In genomic region chr6:6766230-6766905, GRCh38 we compare ENCODE assay signal across 19 cellular contexts.
"Had no signal": no experiment of that assay in that cellular context is flagged by ENCODE, and none has a peak within 500 bp of the region (broad histone marks: within the 10 kb centered on the region; RNA-seq: fewer than 3 reads in every experiment).

No MANE protein-coding gene starts in this region.

- H3K4me3 ChIP-seq: esophagus muscularis mucosa, lung had no signal

- ATAC-seq: activated T-cell treated with anti-CD3 and anti-CD28 coated beads, Interleukin-2, amount 50 U/mL, for 72 hours; stimulated activated naive CD8-positive, alpha-beta T cell treated with anti-CD3 and anti-CD28 coated beads, Interleukin-15, Interleukin-2, amounts not matched to agents 100 U/mL and 50 U/mL, for 24 hours had no signal

- H3K27ac ChIP-seq: esophagus muscularis mucosa, parathyroid adenoma had no signal

- H3K4me1 ChIP-seq: esophagus muscularis mucosa, parathyroid adenoma had no signal

- DNase-seq: activated CD4-positive, alpha-beta T cell treated with anti-CD3 and anti-CD28 coated beads, Interleukin-2, amount 10 ng/mL, durations not matched to agents 7 days and 5 days; activated CD4-positive, CD25-positive, alpha-beta regulatory T cell; activated CD8-positive, alpha-beta memory T cell treated with anti-CD3 and anti-CD28 coated beads, Interleukin-2, amount 50 U/mL, for 48 hours; activated gamma-delta T cell; activated naive CD8-positive, alpha-beta T cell treated with anti-CD3 and anti-CD28 coated beads for 36 hours; activated T-cell treated with anti-CD3 and anti-CD28 coated beads, Interleukin-2, amount 50 U/mL, for 72 hours; amygdala; central memory CD4-positive, alpha-beta T cell; cortex of kidney; effector CD4-positive, alpha-beta T cell; glutamatergic neuron; kidney glomerular epithelial cell; naive B cell; small intestine; stimulated activated naive CD8-positive, alpha-beta T cell treated with anti-CD3 and anti-CD28 coated beads, Interleukin-15, Interleukin-2, amounts not matched to agents 100 U/mL and 50 U/mL, for 24 hours; trophoblast cell had no signal

- H3K27me3 ChIP-seq: esophagus muscularis mucosa had no signal

- H3K36me3 ChIP-seq: esophagus muscularis mucosa had no signal

- H3K9me3 ChIP-seq: esophagus muscularis mucosa had no signal
